9 cellular contexts compared by ENCODE assay signal in genomic region chr12:23950011-23950774, GRCh38. TPM values are rescaled to one million over a fixed set of nuclear protein-coding genes. Genes with fewer than 3 reads are reported as not detected.
DNase-seq lines count a peak whose midpoint lies in the region; TF ChIP-seq lines count a peak whose summit lies in the region.
"Had no signal": no experiment of that assay in that cellular context is flagged by ENCODE, and none has a peak within 500 bp of the region (broad histone marks: within the 10 kb centered on the region; RNA-seq: fewer than 3 reads in every experiment).

No MANE protein-coding gene starts in this region.

- H3K27ac Mint-ChIP-seq in type B pancreatic cell: no peak overlapping the region
- H3K27ac Mint-ChIP-seq: immature natural killer cell had no signal

- no peaks in the 10 kb centered on the region for H3K9me3 ChIP-seq in muscle layer of duodenum (ENCODE audit: control insufficient read depth in 1 of 2, low read length in 2 of 2)

- no peak overlapping the region for H3K4me3 Mint-ChIP-seq in type B pancreatic cell
- H3K4me3 Mint-ChIP-seq: immature natural killer cell had no signal

- no peaks in the 10 kb centered on the region for H3K36me3 ChIP-seq in muscle layer of duodenum (ENCODE audit: control insufficient read depth in 1 of 2, insufficient read depth in 2 of 2, low read length in 2 of 2)

- H3K4me1 ChIP-seq in muscle layer of duodenum (ENCODE audit: control insufficient read depth in 1 of 2, insufficient read depth in 2 of 2, low read length in 2 of 2): peaks cover 0 to 5% of the 10 kb centered on the region in 2 donors

- H3K27me3 Mint-ChIP-seq in type B pancreatic cell: peaks cover 12% of the 10 kb centered on the region

- H3K4me1 Mint-ChIP-seq in type B pancreatic cell (ENCODE audit: unreplicated experiment): no peaks in the 10 kb centered on the region
- H3K4me1 Mint-ChIP-seq: immature natural killer cell had no signal

- DNase-seq in AG08396 (ENCODE audit: low spot score): peak; percentile 26
- peak; percentile 45 for DNase-seq in NCI-H748 (lab: John Stamatoyannopoulos, UW; ENCODE audit: unreplicated experiment)
- DNase-seq in fibroblast of mammary gland (ENCODE audit: low read depth): peak; percentile 19
- no peak for DNase-seq in NCI-H526 treated with DMSO at 0.1 percent for 48 hours (lab: John Stamatoyannopoulos, UW)
- DNase-seq in RWPE1 (ENCODE audit: low spot score): no peak
- no peak for DNase-seq in type B pancreatic cell (ENCODE audit: extremely low spot score, unreplicated experiment)
- no peak for DNase-seq in cerebellum (ENCODE audit: low spot score)
- DNase-seq: immature natural killer cell had no signal

- peak overlapping the region; percentile 65 for H3K4me3 ChIP-seq in fibroblast of mammary gland (ENCODE audit: control insufficient read depth, low read depth, low read length)
- H3K4me3 ChIP-seq in muscle layer of duodenum (ENCODE audit: low read depth in 1 of 2, low read length in 2 of 2): peak overlapping the region; percentile 71 to 72

- peaks cover 8% of the 10 kb centered on the region for H3K27me3 ChIP-seq in muscle layer of duodenum (ENCODE audit: low read depth, low read length)

- no peak overlapping the region for H3K27ac ChIP-seq in muscle layer of duodenum (ENCODE audit: low read length)
- no peak overlapping the region for H3K27ac ChIP-seq in RWPE1

- POLR2A ChIA-PET in RWPE1 (lab: Yijun Ruan, JAX; ENCODE audit: low non-redundant PET): no interaction called here

- CTCF ChIA-PET in RWPE1 (lab: Yijun Ruan, JAX): interaction anchor here (0.6 kb wide), 1 partner anchor 1299 kb away, joined by 3 read pairs; no protein-coding TSS in a partner anchor

- TF ChIP-seq CTCF in fibroblast of mammary gland (conservative IDR thresholded peaks at IDR 0.05; ENCODE audit: control insufficient read depth, insufficient read depth, low read depth, low read length): no peak
- TF ChIP-seq CTCF in RWPE1 (conservative IDR thresholded peaks at IDR 0.05; ENCODE audit: low read depth): no peak
- no peak for TF ChIP-seq CTCF in type B pancreatic cell (conservative IDR thresholded peaks at IDR 0.05)

- H3K36me3 Mint-ChIP-seq in type B pancreatic cell: no peaks in the 10 kb centered on the region
- H3K36me3 Mint-ChIP-seq: immature natural killer cell had no signal

- no peaks in the 10 kb centered on the region for H3K9me3 Mint-ChIP-seq in type B pancreatic cell

RNA-seq across cellular contexts. Expression of gene SOX5, which starts 0.7 kb away (rescaled TPM):
- 28.9 and 32.8 TPM in 2 replicates for total RNA-seq in type B pancreatic cell (ENCODE audit: low replicate concordance)
- 47.7 TPM for total RNA-seq in cerebellum

Comparison
In these comparisons a context has a peak if more than half of its experiments do, and no peak if none do; other contexts are left out.
1. DNase-seq: peak in AG08396 (single experiment), NCI-H748 (single experiment) and fibroblast of mammary gland (single experiment); none in NCI-H526 treated with DMSO at 0.1 percent for 48 hours (single experiment), RWPE1 (single experiment), type B pancreatic cell (single experiment) and cerebellum (single experiment).